Comparison of ENCODE assay signal across 15 cellular contexts in the genomic region with DNA sequence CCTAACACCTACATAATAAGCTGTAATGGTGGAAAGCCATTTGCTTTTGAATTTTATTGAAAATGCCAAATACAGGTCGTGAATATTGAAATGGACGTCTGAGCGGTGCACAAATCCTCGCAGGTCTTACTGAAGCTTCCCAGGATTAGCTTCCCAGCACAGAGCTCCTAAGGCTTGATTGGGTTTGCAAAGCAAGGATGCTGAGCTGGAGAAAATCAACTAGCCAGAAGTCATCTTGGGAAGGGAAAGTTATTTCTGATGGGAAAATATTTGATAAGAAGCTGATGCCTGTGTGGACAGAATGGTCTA. TPM values are rescaled to one million over a fixed set of nuclear protein-coding genes. Genes with fewer than 3 reads are reported as not detected.
A peak's percentile ranks its signal among the peaks of the same experiment; 100 is the strongest.
DNase-seq lines count a peak whose midpoint lies in the region; ATAC-seq, FAIRE-seq and TF ChIP-seq lines count a peak whose summit lies in the region.
"Had no signal": no experiment of that assay in that cellular context is flagged by ENCODE, and none has a peak within 500 bp of the region (broad histone marks: within the 10 kb centered on the region; RNA-seq: fewer than 3 reads in every experiment).

No MANE protein-coding gene starts in this region.

- no peak for FAIRE-seq in astrocyte (lab: Jason Lieb, UNC)

- CTCF ChIA-PET in HEK293T (lab: Yijun Ruan, JAX) = interaction anchor here (0.5 to 3.2 kb wide), 21 partner anchors 9 to 1452 kb away, joined by 3 to 16 read pairs (median 3); no protein-coding TSS in a partner anchor
- CTCF ChIA-PET in activated CD4-positive, alpha-beta memory T cell treated with anti-CD3 and anti-CD28 coated beads, Interleukin-2, amount 10 ng/mL, durations not matched to agents 7 days and 5 days (lab: Charles Lee) = interaction anchor here (0.6 to 3.0 kb wide), 12 partner anchors 8 to 1244 kb away, joined by 3 to 27 read pairs (median 4); no protein-coding TSS in a partner anchor

- H3K36me3 ChIP-seq in astrocyte (ENCODE audit: insufficient read depth, low read length) = no peaks in the 10 kb centered on the region
- H3K36me3 ChIP-seq: sigmoid colon had no signal

- no peak overlapping the region for H2AFZ ChIP-seq in astrocyte (ENCODE audit: low read depth, low read length)

- no peak overlapping the region for H3K4me3 ChIP-seq in astrocyte (ENCODE audit: insufficient read depth, low read depth, low read length)

- no peak overlapping the region for H3K9ac ChIP-seq in astrocyte (ENCODE audit: low read length)

- no peaks in the 10 kb centered on the region for H3K79me2 ChIP-seq in astrocyte (ENCODE audit: insufficient read depth, low read length)

- no peaks in the 10 kb centered on the region for H3K36me3 Mint-ChIP-seq in astrocyte (ENCODE audit: low read depth, unreplicated experiment)
- H3K36me3 Mint-ChIP-seq in activated CD4-positive, alpha-beta memory T cell treated with anti-CD3 and anti-CD28 coated beads, Interleukin-2, amount 10 ng/mL, durations not matched to agents 7 days and 5 days (ENCODE audit: low read depth) = no peaks in the 10 kb centered on the region
- H3K36me3 Mint-ChIP-seq: activated naive CD8-positive, alpha-beta T cell treated with anti-CD3 and anti-CD28 coated beads for 36 hours had no signal

- no peak overlapping the region for H3K4me3 Mint-ChIP-seq in astrocyte (ENCODE audit: unreplicated experiment)
- no peak overlapping the region for H3K4me3 Mint-ChIP-seq in activated CD4-positive, alpha-beta memory T cell treated with anti-CD3 and anti-CD28 coated beads, Interleukin-2, amount 10 ng/mL, durations not matched to agents 7 days and 5 days
- H3K4me3 Mint-ChIP-seq: activated CD4-positive, alpha-beta T cell treated with anti-CD3 and anti-CD28 coated beads, Interleukin-2, amount 10 ng/mL, durations not matched to agents 7 days and 5 days; activated naive CD8-positive, alpha-beta T cell treated with anti-CD3 and anti-CD28 coated beads for 36 hours had no signal

- peaks cover 10% of the 10 kb centered on the region for H3K27me3 ChIP-seq in astrocyte (ENCODE audit: insufficient read depth, low read length)
- H3K27me3 ChIP-seq: sigmoid colon had no signal

- H3K9me3 ChIP-seq in astrocyte (ENCODE audit: insufficient read depth, low read depth, low read length) = no peaks in the 10 kb centered on the region

- H3K27ac Mint-ChIP-seq in astrocyte (ENCODE audit: unreplicated experiment) = no peak overlapping the region
- H3K27ac Mint-ChIP-seq in activated CD4-positive, alpha-beta memory T cell treated with anti-CD3 and anti-CD28 coated beads, Interleukin-2, amount 10 ng/mL, durations not matched to agents 7 days and 5 days = no peak overlapping the region
- H3K27ac Mint-ChIP-seq: activated CD4-positive, alpha-beta T cell treated with anti-CD3 and anti-CD28 coated beads, Interleukin-2, amount 10 ng/mL, durations not matched to agents 7 days and 5 days; activated naive CD8-positive, alpha-beta T cell treated with anti-CD3 and anti-CD28 coated beads for 36 hours had no signal

- TF ChIP-seq CTCF in astrocyte (IDR thresholded peaks at IDR 0.05; ENCODE audit: insufficient read depth, low read depth, low read length) = no peak

- H4K20me1 ChIP-seq in astrocyte (ENCODE audit: insufficient read depth, low read length) = no peaks in the 10 kb centered on the region

- DNase-seq in astrocyte (ENCODE audit: low read depth) = no peak
- DNase-seq in HEK293T (ENCODE audit: extremely low spot score) = no peak
- no peak for DNase-seq in activated CD4-positive, alpha-beta memory T cell treated with anti-CD3 and anti-CD28 coated beads, Interleukin-2, amount 10 ng/mL, durations not matched to agents 7 days and 5 days
- DNase-seq: DMS153; effector memory CD4-positive, alpha-beta T cell; NCI-H1436 treated with DMSO at 0.1 percent for 48 hours; sigmoid colon had no signal

- peak; percentile 31 for ATAC-seq in GM19043 (IDR thresholded peaks at IDR 0.05; ENCODE audit: low read depth, unreplicated experiment)
- peak; percentile 10 for ATAC-seq in HG03175 (IDR thresholded peaks at IDR 0.05; ENCODE audit: unreplicated experiment)
- ATAC-seq in HG03045 (IDR thresholded peaks at IDR 0.05; ENCODE audit: unreplicated experiment) = no peak

- H3K27ac ChIP-seq in astrocyte (ENCODE audit: low read depth, low read length) = no peak overlapping the region
- H3K27ac ChIP-seq in temporal lobe (ENCODE audit: low read depth, low read length) = peak overlapping the region; percentile 28
- H3K27ac ChIP-seq: sigmoid colon had no signal

- no peaks in the 10 kb centered on the region for H3K27me3 Mint-ChIP-seq in astrocyte (ENCODE audit: low read depth, unreplicated experiment)
- peaks cover 16% of the 10 kb centered on the region for H3K27me3 Mint-ChIP-seq in activated CD4-positive, alpha-beta memory T cell treated with anti-CD3 and anti-CD28 coated beads, Interleukin-2, amount 10 ng/mL, durations not matched to agents 7 days and 5 days

- H3K9me3 Mint-ChIP-seq in astrocyte (ENCODE audit: unreplicated experiment) = peaks cover 2% of the 10 kb centered on the region
- H3K9me3 Mint-ChIP-seq in activated CD4-positive, alpha-beta memory T cell treated with anti-CD3 and anti-CD28 coated beads, Interleukin-2, amount 10 ng/mL, durations not matched to agents 7 days and 5 days = no peaks in the 10 kb centered on the region
- H3K9me3 Mint-ChIP-seq: activated CD4-positive, alpha-beta T cell treated with anti-CD3 and anti-CD28 coated beads, Interleukin-2, amount 10 ng/mL, durations not matched to agents 7 days and 5 days; activated naive CD8-positive, alpha-beta T cell treated with anti-CD3 and anti-CD28 coated beads for 36 hours had no signal

- H3K4me2 ChIP-seq in astrocyte (ENCODE audit: low read length) = peak overlapping the region; percentile 81

- H3K4me1 Mint-ChIP-seq in astrocyte (ENCODE audit: low read depth, unreplicated experiment) = peaks cover 21% of the 10 kb centered on the region
- H3K4me1 Mint-ChIP-seq in activated CD4-positive, alpha-beta memory T cell treated with anti-CD3 and anti-CD28 coated beads, Interleukin-2, amount 10 ng/mL, durations not matched to agents 7 days and 5 days = no peaks in the 10 kb centered on the region
- H3K4me1 Mint-ChIP-seq: activated CD4-positive, alpha-beta T cell treated with anti-CD3 and anti-CD28 coated beads, Interleukin-2, amount 10 ng/mL, durations not matched to agents 7 days and 5 days; activated naive CD8-positive, alpha-beta T cell treated with anti-CD3 and anti-CD28 coated beads for 36 hours had no signal

- H3K4me1 ChIP-seq in astrocyte (ENCODE audit: insufficient read depth, low read length) = peaks cover 14% of the 10 kb centered on the region

- POLR2A ChIA-PET in HEK293T (lab: Yijun Ruan, JAX) = interaction anchor here (0.7 kb wide), 1 partner anchor 730 kb away, joined by 3 read pairs; no protein-coding TSS in a partner anchor
- POLR2A ChIA-PET in activated CD4-positive, alpha-beta memory T cell treated with anti-CD3 and anti-CD28 coated beads, Interleukin-2, amount 10 ng/mL, durations not matched to agents 7 days and 5 days (lab: Charles Lee) = interaction anchor here (1.1 kb wide), 1 partner anchor 730 kb away, joined by 3 read pairs; no protein-coding TSS in a partner anchor

TF ChIP-seq in HEK293T, 16 proteins besides CTCF, POLR2A, EP300 and RAD21:
- TF ChIP-seq FOXA1 (IDR thresholded peaks at IDR 0.05) = no peak
- TF ChIP-seq SUZ12 (IDR thresholded peaks at IDR 0.05) = no peak
- no peak for TF ChIP-seq ARNT (IDR thresholded peaks at IDR 0.05)
- TF ChIP-seq ZNF384 (IDR thresholded peaks at IDR 0.05) = no peak

RNA-seq across cellular contexts. Expression of a gene that starts 40.9 kb away (rescaled TPM):
- total RNA-seq in astrocyte (not detected in 2 replicates), temporal lobe (0.49 TPM)
- total RNA-seq in activated CD4-positive, alpha-beta memory T cell treated with anti-CD3 and anti-CD28 coated beads, Interleukin-2, amount 10 ng/mL, durations not matched to agents 7 days and 5 days = not detected
- total RNA-seq: activated CD4-positive, alpha-beta T cell treated with anti-CD3 and anti-CD28 coated beads, Interleukin-2, amount 10 ng/mL, durations not matched to agents 7 days and 5 days; activated naive CD8-positive, alpha-beta T cell treated with anti-CD3 and anti-CD28 coated beads for 36 hours; HT-29; osteocyte had no signal
